Comparison of ENCODE assay signal across 18 cellular contexts in genomic region chrX:143663755-143664154, GRCh38. TPM values are rescaled to one million over a fixed set of nuclear protein-coding genes. Genes with fewer than 3 reads are reported as not detected.
DNase-seq lines count a peak whose midpoint lies in the region; ATAC-seq and TF ChIP-seq lines count a peak whose summit lies in the region.
"Had no signal": no experiment of that assay in that cellular context is flagged by ENCODE, and none has a peak within 500 bp of the region (broad histone marks: within the 10 kb centered on the region; RNA-seq: fewer than 3 reads in every experiment).

No MANE protein-coding gene starts in this region.

- H3K27ac Mint-ChIP-seq in endodermal cell = peak overlapping the region; percentile 48
- H3K27ac Mint-ChIP-seq in activated naive CD4-positive, alpha-beta T cell treated with anti-CD3 and anti-CD28 coated beads, Interleukin-2, amount 50 U/mL, for 72 hours = no peak overlapping the region
- H3K27ac Mint-ChIP-seq: CD14-positive monocyte; CD4-positive, alpha-beta memory T cell had no signal

- H3K4me1 Mint-ChIP-seq in endodermal cell = peaks cover 9% of the 10 kb centered on the region
- H3K4me1 Mint-ChIP-seq: CD14-positive monocyte; CD4-positive, alpha-beta memory T cell had no signal

- H3K27ac ChIP-seq in OCI-LY3 (ENCODE audit: low read length) (no peak overlapping the region), endodermal cell (ENCODE audit: low read depth, low read length) (no peak overlapping the region)
- H3K27ac ChIP-seq: BLaER1, HL-60 had no signal

- 55% methylated on average over 3 of the region's 5 CpGs; no CpG with 5 or more reads in 1 of the 2 experiments for WGBS in endodermal cell (ENCODE audit: insufficient coverage in 1 of 2, insufficient read length in 1 of 2), 2 experiments

- no peak for TF ChIP-seq CTCF in OCI-LY3 (IDR thresholded peaks at IDR 0.05; ENCODE audit: low read depth, low read length)
- no peak for TF ChIP-seq CTCF in endodermal cell (conservative IDR thresholded peaks at IDR 0.05)
- TF ChIP-seq CTCF in retinal pigment epithelial cell (conservative IDR thresholded peaks at IDR 0.05; ENCODE audit: low read depth, low read length) = no peak

- H3K4me1 ChIP-seq in OCI-LY3 (ENCODE audit: low read length) = peaks cover 3% of the 10 kb centered on the region; the same call in 1 of the 2 replicates
- no peaks in the 10 kb centered on the region for H3K4me1 ChIP-seq in endodermal cell (ENCODE audit: control insufficient read depth, insufficient read depth, low read length)
- H3K4me1 ChIP-seq: BLaER1 had no signal

- H3K4me3 ChIP-seq in OCI-LY3 (ENCODE audit: low read length) (no peak overlapping the region), endodermal cell (ENCODE audit: low read length) (no peak overlapping the region), retinal pigment epithelial cell (ENCODE audit: low read length) (no peak overlapping the region)
- H3K4me3 ChIP-seq: BLaER1 had no signal

- H3K79me2 ChIP-seq in OCI-LY3 (ENCODE audit: low read length) = no peaks in the 10 kb centered on the region

- H3K9ac ChIP-seq in OCI-LY3 (ENCODE audit: low read length) (no peak overlapping the region), endodermal cell (ENCODE audit: extremely low read depth, low read length, poor library complexity, severe bottlenecking) (no peak overlapping the region)
- H3K9ac ChIP-seq: BLaER1 had no signal

- ATAC-seq in HG03520 (IDR thresholded peaks at IDR 0.05; ENCODE audit: unreplicated experiment) = no peak
- ATAC-seq in activated naive CD4-positive, alpha-beta T cell treated with anti-CD3 and anti-CD28 coated beads, Interleukin-2, amount 50 U/mL, for 72 hours = no peak

- H3K36me3 Mint-ChIP-seq in endodermal cell (ENCODE audit: low read depth) = no peaks in the 10 kb centered on the region
- no peaks in the 10 kb centered on the region for H3K36me3 Mint-ChIP-seq in activated naive CD4-positive, alpha-beta T cell treated with anti-CD3 and anti-CD28 coated beads, Interleukin-2, amount 50 U/mL, for 72 hours
- H3K36me3 Mint-ChIP-seq: CD14-positive monocyte; CD4-positive, alpha-beta memory T cell had no signal

- no peaks in the 10 kb centered on the region for H3K9me3 ChIP-seq in OCI-LY3 (ENCODE audit: insufficient read depth, low read length)
- H3K9me3 ChIP-seq in endodermal cell (ENCODE audit: control insufficient read depth, low read length) = peaks cover 16% of the 10 kb centered on the region
- H3K9me3 ChIP-seq: BLaER1 had no signal

- no peaks in the 10 kb centered on the region for H4K20me1 ChIP-seq in OCI-LY3 (ENCODE audit: insufficient read depth, low read length)
- H4K20me1 ChIP-seq: BLaER1 had no signal

- H2AFZ ChIP-seq in OCI-LY3 (ENCODE audit: low read depth, low read length) = peak overlapping the region; percentile 77

- H3K9me3 Mint-ChIP-seq in endodermal cell = peaks cover 34% of the 10 kb centered on the region
- no peaks in the 10 kb centered on the region for H3K9me3 Mint-ChIP-seq in activated naive CD4-positive, alpha-beta T cell treated with anti-CD3 and anti-CD28 coated beads, Interleukin-2, amount 50 U/mL, for 72 hours
- H3K9me3 Mint-ChIP-seq: CD14-positive monocyte had no signal

- no peak overlapping the region for H3K4me2 ChIP-seq in OCI-LY3 (ENCODE audit: low read length)
- H3K4me2 ChIP-seq: BLaER1 had no signal

- H3K4me3 Mint-ChIP-seq in endodermal cell = no peak overlapping the region
- H3K4me3 Mint-ChIP-seq: CD14-positive monocyte; CD4-positive, alpha-beta memory T cell had no signal

- H3K27me3 ChIP-seq in OCI-LY3 (ENCODE audit: low read depth, low read length) (no peaks in the 10 kb centered on the region), endodermal cell (ENCODE audit: control insufficient read depth, insufficient read depth, low read length, poor library complexity, severe bottlenecking) (no peaks in the 10 kb centered on the region)

- H3K27me3 Mint-ChIP-seq in endodermal cell (ENCODE audit: insufficient read depth) = no peaks in the 10 kb centered on the region
- H3K27me3 Mint-ChIP-seq: CD4-positive, alpha-beta memory T cell had no signal

- DNase-seq in NCI-H82 (lab: John Stamatoyannopoulos, UW) (peak; percentile 63), NCI-H82 treated with DMSO at 0.1 percent for 48 hours (lab: John Stamatoyannopoulos, UW; ENCODE audit: unreplicated experiment) (no peak), endodermal cell (no peak), retinal pigment epithelial cell (ENCODE audit: low read depth) (peak; percentile 6), NCI-H748 treated with DMSO at 0.1 percent for 48 hours (lab: John Stamatoyannopoulos, UW) (no peak)
- DNase-seq in activated naive CD4-positive, alpha-beta T cell treated with anti-CD3 and anti-CD28 coated beads, Interleukin-2, amount 50 U/mL, for 72 hours (ENCODE audit: low spot score in 2 of 2) = no peak
- DNase-seq: 8988T; CD4-positive, alpha-beta memory T cell; HCEC 1CT had no signal

- H3K36me3 ChIP-seq in OCI-LY3 (replicated peaks; ENCODE audit: low read depth, low read length) = no peaks in the 10 kb centered on the region
- no peaks in the 10 kb centered on the region for H3K36me3 ChIP-seq in endodermal cell (ENCODE audit: control insufficient read depth, insufficient read depth, low read length)
- H3K36me3 ChIP-seq: BLaER1 had no signal

RNA-seq across cellular contexts. Expression of gene SLITRK4, which starts 27.9 kb away (rescaled TPM):
- 10 to 100 TPM in 1 of 2 donors, 1 to 10 TPM in 1; 5.6 to 11.5 TPM for total RNA-seq in endodermal cell
- polyA plus RNA-seq in endodermal cell (2013, experiment 1 of 2) = 2.8 TPM
- 1.9 TPM for polyA plus RNA-seq in endodermal cell (2013, experiment 2 of 2)
- not detected for total RNA-seq in activated naive CD4-positive, alpha-beta T cell treated with anti-CD3 and anti-CD28 coated beads, Interleukin-2, amount 50 U/mL, for 72 hours
- total RNA-seq: A673; CD4-positive, alpha-beta memory T cell; HT1080 had no signal
- polyA plus RNA-seq: AG04450; CD4-positive, alpha-beta memory T cell had no signal

RNA-seq across cellular contexts. Expression of gene SPANXN2, which starts 56.8 kb away (rescaled TPM):
- not detected for total RNA-seq in endodermal cell
- polyA plus RNA-seq in endodermal cell (2013, experiment 1 of 2) = not detected
- polyA plus RNA-seq in endodermal cell (2013, experiment 2 of 2) = not detected
- total RNA-seq in activated naive CD4-positive, alpha-beta T cell treated with anti-CD3 and anti-CD28 coated beads, Interleukin-2, amount 50 U/mL, for 72 hours = not detected
- total RNA-seq: A673; CD4-positive, alpha-beta memory T cell; H4; HT1080 had no signal
- polyA plus RNA-seq: AG04450; CD14-positive monocyte; CD4-positive, alpha-beta memory T cell had no signal

Comparison
In these comparisons a context has a peak if more than half of its experiments do, and no peak if none do; other contexts are left out.
1. DNase-seq: peak in NCI-H82 (single experiment) and retinal pigment epithelial cell (single experiment); none in NCI-H82 treated with DMSO at 0.1 percent for 48 hours (single experiment), endodermal cell (single experiment), NCI-H748 treated with DMSO at 0.1 percent for 48 hours (single experiment) and activated naive CD4-positive, alpha-beta T cell treated with anti-CD3 and anti-CD28 coated beads, Interleukin-2, amount 50 U/mL, for 72 hours (0 of 2).
2. RNA of gene SLITRK4, which starts 27.9 kb away (total RNA-seq): 5.6 to 11.5 TPM in endodermal cell; not detected in activated naive CD4-positive, alpha-beta T cell treated with anti-CD3 and anti-CD28 coated beads, Interleukin-2, amount 50 U/mL, for 72 hours; every median in the first group is over 4 times any median in the second.